8 cellular contexts compared by ENCODE assay signal in genomic region chr15:52678468-52679231, GRCh38. TPM values are rescaled to one million over a fixed set of nuclear protein-coding genes. Genes with fewer than 3 reads are reported as not detected.
A peak's percentile ranks its signal among the peaks of the same experiment; 100 is the strongest.
DNase-seq lines count a peak whose midpoint lies in the region; ATAC-seq lines count a peak whose summit lies in the region.

No MANE protein-coding gene starts in this region.

- WGBS in mesendoderm (ENCODE audit: extremely low coverage, insufficient coverage, low lambda C conversion rate): no CpG with 5 or more reads among the region's 70 CpGs

- H3K4me2 ChIP-seq in mesendoderm (ENCODE audit: low read length): peak overlapping the region; percentile 56

- H3K9ac ChIP-seq in mesendoderm (ENCODE audit: low read length): peak overlapping the region; percentile 78

- H4K5ac ChIP-seq in mesendoderm (ENCODE audit: low read length): no peak overlapping the region

- H3K56ac ChIP-seq in mesendoderm (ENCODE audit: low read length): peak overlapping the region; percentile 87

- H3K18ac ChIP-seq in mesendoderm (ENCODE audit: low read length): peak overlapping the region; percentile 2

- H2BK120ac ChIP-seq in mesendoderm (ENCODE audit: low read depth, low read length): no peak overlapping the region

- no peak overlapping the region for H2AK5ac ChIP-seq in mesendoderm (ENCODE audit: low read length)

- H3K79me2 ChIP-seq in mesendoderm (ENCODE audit: control insufficient read depth, insufficient read depth, low read length): no peaks in the 10 kb centered on the region

- no peak overlapping the region for H4K8ac ChIP-seq in mesendoderm (ENCODE audit: low read depth, low read length)

- peaks cover 16% of the 10 kb centered on the region for H3K4me1 ChIP-seq in effector memory CD4-positive, alpha-beta T cell (ENCODE audit: control insufficient read depth, insufficient read depth, low read length, poor library complexity, severe bottlenecking)
- no peaks in the 10 kb centered on the region for H3K4me1 ChIP-seq in mesendoderm (ENCODE audit: control insufficient read depth, low read depth, low read length)

- peaks cover 13% of the 10 kb centered on the region for H3K36me3 ChIP-seq in effector memory CD4-positive, alpha-beta T cell (ENCODE audit: control insufficient read depth, insufficient read depth, low read length)
- no peaks in the 10 kb centered on the region for H3K36me3 ChIP-seq in mesendoderm (ENCODE audit: control insufficient read depth, insufficient read depth, low read length)

- no peak overlapping the region for H3K4ac ChIP-seq in mesendoderm (ENCODE audit: low read depth, low read length)

- no peaks in the 10 kb centered on the region for H3K27me3 ChIP-seq in effector memory CD4-positive, alpha-beta T cell (replicated peaks; ENCODE audit: control insufficient read depth, insufficient read depth, low read length, poor library complexity, severe bottlenecking)
- no peaks in the 10 kb centered on the region for H3K27me3 ChIP-seq in mesendoderm (ENCODE audit: insufficient read depth, low read length, poor library complexity)

- H3K79me1 ChIP-seq in mesendoderm (ENCODE audit: low read length): no peaks in the 10 kb centered on the region

- peak overlapping the region; percentile 97 for H3K27ac ChIP-seq in effector memory CD4-positive, alpha-beta T cell (ENCODE audit: insufficient read depth, low read length, poor library complexity, severe bottlenecking)
- peak overlapping the region; percentile 62 for H3K27ac ChIP-seq in mesendoderm (ENCODE audit: low read depth, low read length)

- H3K23ac ChIP-seq in mesendoderm (ENCODE audit: low read length): no peak overlapping the region

- H2BK15ac ChIP-seq in mesendoderm (replicated peaks; ENCODE audit: low read depth): no peak overlapping the region

- H3K4me3 ChIP-seq in effector memory CD4-positive, alpha-beta T cell (ENCODE audit: insufficient read depth, low read depth, low read length, poor library complexity, severe bottlenecking): peak overlapping the region; percentile 80
- H3K4me3 ChIP-seq in mesendoderm (ENCODE audit: low read length): peak overlapping the region; percentile 82

- peak; percentile 15 for ATAC-seq in HG02884 (IDR thresholded peaks at IDR 0.05; ENCODE audit: unreplicated experiment)

- H3K9me3 ChIP-seq in effector memory CD4-positive, alpha-beta T cell (ENCODE audit: control insufficient read depth, low read length): no peaks in the 10 kb centered on the region

- DNase-seq in NCI-H2196 (lab: John Stamatoyannopoulos, UW; ENCODE audit: unreplicated experiment): peak; percentile 38
- no peak for DNase-seq in NCI-H2196 treated with DMSO at 0.1 percent for 48 hours (lab: John Stamatoyannopoulos, UW; ENCODE audit: unreplicated experiment)
- peak; percentile 38 for DNase-seq in NCI-H510A (lab: John Stamatoyannopoulos, UW)
- DNase-seq in activated CD8-positive, alpha-beta memory T cell treated with anti-CD3 and anti-CD28 coated beads for 24 hours: peak; percentile 81
- peak; percentile 57 to 62 (median 59) for DNase-seq in effector memory CD4-positive, alpha-beta T cell
- DNase-seq in mesendoderm: peak; percentile 79
- peak; percentile 36 for DNase-seq in stimulated activated CD8-positive, alpha-beta memory T cell treated with anti-CD3 and anti-CD28 coated beads, Interleukin-15, amount 100 ng/mL, for 48 hours (ENCODE audit: low read depth in 2 of 2)

- no peak overlapping the region for H2BK5ac ChIP-seq in mesendoderm (ENCODE audit: low read length)

RNA-seq across cellular contexts. Expression of gene ATOSA, which starts 0.5 kb away (rescaled TPM):
- 2.5 TPM for polyA plus RNA-seq in mesendoderm (2013, experiment 1 of 2)
- 2.4 TPM for polyA plus RNA-seq in mesendoderm (2013, experiment 2 of 2)
